8 cellular contexts compared by ENCODE assay signal in the genomic region with DNA sequence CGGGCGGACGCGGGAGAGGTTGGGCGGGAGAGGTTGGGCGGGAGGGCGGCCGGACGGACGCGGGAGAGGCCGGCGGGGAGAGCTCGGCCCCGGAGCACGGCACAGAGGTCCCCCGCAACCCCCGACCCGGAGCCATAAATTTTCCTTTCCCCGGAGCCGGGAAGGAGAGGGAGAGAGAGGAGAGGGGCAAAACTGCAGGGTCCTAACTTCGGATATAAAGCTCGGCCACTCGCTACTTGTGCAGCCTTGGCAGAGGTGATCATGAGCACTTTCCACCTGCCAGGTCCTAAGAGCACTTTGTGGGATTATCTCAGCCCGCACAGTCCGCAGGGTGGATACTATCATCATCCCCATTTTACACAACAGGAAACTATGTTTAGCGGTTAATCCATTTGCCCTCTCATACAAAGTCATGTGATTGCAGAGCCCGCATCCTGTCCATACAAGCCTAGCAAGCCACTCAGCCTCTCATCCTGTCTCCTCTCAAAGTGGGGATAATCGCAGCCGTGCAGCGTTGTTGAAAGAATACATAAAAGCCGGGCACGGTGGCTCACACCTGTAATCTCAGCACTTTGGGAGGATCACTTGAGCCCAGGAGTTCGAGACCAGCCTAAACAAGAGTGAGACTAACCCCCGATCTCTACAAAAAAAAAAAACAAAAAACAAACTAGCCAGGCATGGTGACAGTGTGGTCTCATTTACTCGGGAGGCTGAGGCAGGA. TPM values are rescaled to one million over a fixed set of nuclear protein-coding genes. Genes with fewer than 3 reads are reported as not detected.
DNase-seq lines count a peak whose midpoint lies in the region; ATAC-seq and TF ChIP-seq lines count a peak whose summit lies in the region.

No MANE protein-coding gene starts in this region.

- WGBS in esophagus, 2 donors: 8 to 17% methylated on average over 23 to 36 of the region's 36 CpGs
- 13% methylated on average over 36 of the region's 36 CpGs for WGBS in urinary bladder

- TF ChIP-seq RAD21 in neural cell (conservative IDR thresholded peaks at IDR 0.05): no peak

- H3K36me3 ChIP-seq in esophagus (ENCODE audit: control insufficient read depth in 2 of 2, insufficient read depth in 2 of 2, low read length in 1 of 2) (no peaks in the 10 kb centered on the region), neural cell (ENCODE audit: insufficient read depth, low read length) (no peaks in the 10 kb centered on the region), urinary bladder (ENCODE audit: insufficient read depth) (no peaks in the 10 kb centered on the region)

- H3K4me2 ChIP-seq in neural cell (ENCODE audit: low read length): peak overlapping the region; percentile 55

- DNase-seq in GM13977 (ENCODE audit: low spot score): peak; percentile 29
- DNase-seq in NCI-H748 treated with DMSO at 0.1 percent for 48 hours (lab: John Stamatoyannopoulos, UW): peak; percentile 49
- peak; percentile 74 for DNase-seq in activated CD8-positive, alpha-beta memory T cell treated with anti-CD3 and anti-CD28 coated beads, Interleukin-2, amount 50 U/mL, for 48 hours

- in situ Hi-C loops in GM13977 (cut with MboI; ENCODE audit: low pct_unique_long_range_greater_than_20kb, low sequenced_read_pairs, unreplicated experiment): no loop called here

- no peaks in the 10 kb centered on the region for H3K9me3 ChIP-seq in esophagus (ENCODE audit: control insufficient read depth in 2 of 2, insufficient read depth in 1 of 2, low read depth in 1 of 2, low read length in 1 of 2)
- no peaks in the 10 kb centered on the region for H3K9me3 ChIP-seq in neural cell (ENCODE audit: low read length)

- H3K79me2 ChIP-seq in neural cell (replicated peaks; ENCODE audit: insufficient read depth, low read length): peaks cover 23% of the 10 kb centered on the region

- H3K4me1 ChIP-seq in esophagus (ENCODE audit: control insufficient read depth in 2 of 2, insufficient read depth in 2 of 2, low read length in 1 of 2) (peaks cover 0 to 3% of the 10 kb centered on the region in 2 donors), urinary bladder (ENCODE audit: insufficient read depth) (peaks cover 2% of the 10 kb centered on the region)

- H3K9ac ChIP-seq in neural cell (ENCODE audit: low read length): peak overlapping the region; percentile 70

- peak overlapping the region; percentile 49 to 60 for H3K4me3 ChIP-seq in esophagus (ENCODE audit: low read depth in 1 of 2, low read length in 2 of 2)
- H3K4me3 ChIP-seq in neural cell (ENCODE audit: low read length): peak overlapping the region; percentile 70
- H3K4me3 ChIP-seq in urinary bladder (ENCODE audit: low read depth, low read length): peak overlapping the region; percentile 30

- TF ChIP-seq EP300 in neural cell (conservative IDR thresholded peaks at IDR 0.05; ENCODE audit: poor library complexity, severe bottlenecking): no peak

- no peak for ATAC-seq in GM18498 (IDR thresholded peaks at IDR 0.05; ENCODE audit: unreplicated experiment)

- no peaks in the 10 kb centered on the region for H4K20me1 ChIP-seq in neural cell (ENCODE audit: insufficient read depth)

- no peak for TF ChIP-seq CTCF in 22Rv1 (IDR thresholded peaks at IDR 0.05)
- TF ChIP-seq CTCF in GM13977 (IDR thresholded peaks at IDR 0.05; ENCODE audit: extremely low read depth, insufficient read depth, missing control alignments): no peak
- no peak for TF ChIP-seq CTCF in neural cell (IDR thresholded peaks at IDR 0.05; ENCODE audit: poor library complexity, severe bottlenecking)

- no peaks in the 10 kb centered on the region for H3F3A ChIP-seq in neural cell (ENCODE audit: insufficient read depth, low read length, poor library complexity, severe bottlenecking)

- H3K27ac ChIP-seq in 22Rv1: peak overlapping the region; percentile 90
- H3K27ac ChIP-seq in esophagus (ENCODE audit: low read depth in 2 of 2, low read length in 1 of 2): peak overlapping the region; percentile 94 to 99
- H3K27ac ChIP-seq in neural cell (ENCODE audit: low read length): peak overlapping the region; percentile 56
- H3K27ac ChIP-seq in urinary bladder (ENCODE audit: low read depth): peak overlapping the region; percentile 88

- no peaks in the 10 kb centered on the region for H3K27me3 ChIP-seq in esophagus (ENCODE audit: control insufficient read depth in 1 of 2, insufficient read depth in 2 of 2, low read length in 2 of 2)
- no peaks in the 10 kb centered on the region for H3K27me3 ChIP-seq in neural cell (ENCODE audit: insufficient read depth, low read depth, low read length)

- peak overlapping the region; percentile 35 for H2AFZ ChIP-seq in neural cell (ENCODE audit: low read depth, low read length)

- H3K9me2 ChIP-seq in neural cell (ENCODE audit: insufficient read depth, low read length): no peaks in the 10 kb centered on the region

TF ChIP-seq in neural cell, 6 proteins besides CTCF, POLR2A, EP300 and RAD21:
- no peak for TF ChIP-seq SMC3 (conservative IDR thresholded peaks at IDR 0.05; ENCODE audit: poor library complexity)
- TF ChIP-seq TAF1 (IDR thresholded peaks at IDR 0.05; ENCODE audit: low read depth): peak; percentile 42

RNA-seq across cellular contexts. Expression of a gene that starts 0.8 kb away (rescaled TPM):
- 10 to 100 TPM; 11.8 to 15.8 TPM for polyA plus RNA-seq in esophagus
- polyA plus RNA-seq in neural cell: 68.5 and 75.0 TPM in 2 replicates
- 67.0 and 71.8 TPM in 2 replicates for polyA minus RNA-seq in neural cell
- total RNA-seq in urinary bladder: 26.5 TPM
- 39.4 TPM for polyA plus RNA-seq in urinary bladder

RNA-seq across cellular contexts. Expression of a gene that starts 8.9 kb away (rescaled TPM):
- polyA plus RNA-seq in esophagus (10 to 100 TPM; 30.1 to 32.9 TPM), neural cell (23.4 and 28.7 TPM in 2 replicates), urinary bladder (50.1 TPM)
- polyA minus RNA-seq in neural cell: 38.5 and 38.7 TPM in 2 replicates
- total RNA-seq in urinary bladder: 31.4 TPM
